ENCODE assay signal across 1 cellular context in genomic region chr1:229022595-229023350, GRCh38.
TF ChIP-seq lines count a peak whose summit lies in the region.

No MANE protein-coding gene starts in this region.

TF ChIP-seq in HepG2, 621 proteins besides CTCF, POLR2A, EP300 and RAD21 (continued from another document and continues in another):
- no peak for TF ChIP-seq CREB3 (CRISPR knock-in tag; IDR thresholded peaks at IDR 0.05)
- TF ChIP-seq ZNF710 (CRISPR knock-in tag; IDR thresholded peaks at IDR 0.05; ENCODE audit: borderline replicate concordance): peak; percentile 64; the same call in 1 of the 2 replicates
- no peak for TF ChIP-seq ZNF24 (IDR thresholded peaks at IDR 0.05)
- no peak for TF ChIP-seq ZNF230 (CRISPR knock-in tag; IDR thresholded peaks at IDR 0.05)
- TF ChIP-seq GRHL1 (CRISPR knock-in tag; conservative IDR thresholded peaks at IDR 0.05): no peak
- TF ChIP-seq ATM (IDR thresholded peaks at IDR 0.05; ENCODE audit: borderline replicate concordance): no peak
- TF ChIP-seq MAFK (conservative IDR thresholded peaks at IDR 0.05 in 1 of 2, IDR thresholded peaks at IDR 0.05 in 1 of 2; ENCODE audit: low read length in 2 of 2): no peak
- no peak for TF ChIP-seq RFX3 (CRISPR knock-in tag; IDR thresholded peaks at IDR 0.05)
- TF ChIP-seq SETDB1 (CRISPR knock-in tag; IDR thresholded peaks at IDR 0.05; ENCODE audit: borderline replicate concordance): no peak
- TF ChIP-seq ZBTB1 (CRISPR knock-in tag; IDR thresholded peaks at IDR 0.05; ENCODE audit: borderline replicate concordance): no peak
- TF ChIP-seq HOXA3 (CRISPR knock-in tag; IDR thresholded peaks at IDR 0.05): peak; percentile 48; the same call in 1 of the 2 replicates
- no peak for TF ChIP-seq REXO4 (CRISPR knock-in tag; IDR thresholded peaks at IDR 0.05; ENCODE audit: borderline replicate concordance)
- TF ChIP-seq ZNF329 (CRISPR knock-in tag; IDR thresholded peaks at IDR 0.05; ENCODE audit: low read depth): no peak
- 0 out of 2 replicates have a peak, but pooled peaks have one; percentile 24 for TF ChIP-seq ZNF335 (CRISPR knock-in tag; IDR thresholded peaks at IDR 0.05)
- no peak for TF ChIP-seq GLI4 (CRISPR knock-in tag; IDR thresholded peaks at IDR 0.05; ENCODE audit: borderline replicate concordance)
- no peak for TF ChIP-seq MLXIP (CRISPR knock-in tag; IDR thresholded peaks at IDR 0.05; ENCODE audit: borderline replicate concordance)
- TF ChIP-seq POGK (CRISPR knock-in tag; conservative IDR thresholded peaks at IDR 0.05): no peak
- TF ChIP-seq ELF3 (CRISPR knock-in tag; IDR thresholded peaks at IDR 0.05): 0 out of 2 replicates have a peak, but pooled peaks have one; percentile 9
- no peak for TF ChIP-seq ZNF44 (CRISPR knock-in tag; IDR thresholded peaks at IDR 0.05)
- TF ChIP-seq GLMP (CRISPR knock-in tag; IDR thresholded peaks at IDR 0.05; ENCODE audit: borderline replicate concordance): no peak
- no peak for TF ChIP-seq ZNF407 (CRISPR knock-in tag; IDR thresholded peaks at IDR 0.05; ENCODE audit: not compliant biosample characterization)
- no peak for TF ChIP-seq ZNF550 (CRISPR knock-in tag; IDR thresholded peaks at IDR 0.05; ENCODE audit: borderline replicate concordance)
- TF ChIP-seq GABPA (IDR thresholded peaks at IDR 0.05; ENCODE audit: low read depth, low read length): no peak
- TF ChIP-seq GABPA (CRISPR knock-in tag; IDR thresholded peaks at IDR 0.05; ENCODE audit: low read depth): no peak
- TF ChIP-seq ZNF772 (CRISPR knock-in tag; IDR thresholded peaks at IDR 0.05): 0 out of 2 replicates have a peak, but pooled peaks have one; percentile 35
- TF ChIP-seq NFKB2 (CRISPR knock-in tag; IDR thresholded peaks at IDR 0.05; ENCODE audit: borderline replicate concordance): no peak
- TF ChIP-seq ZNF263 (CRISPR knock-in tag; IDR thresholded peaks at IDR 0.05): peak; percentile 93
- TF ChIP-seq TOE1 (CRISPR knock-in tag; IDR thresholded peaks at IDR 0.05): no peak
- no peak for TF ChIP-seq NFIB (CRISPR knock-in tag; IDR thresholded peaks at IDR 0.05; ENCODE audit: borderline replicate concordance)
- TF ChIP-seq MXI1 (IDR thresholded peaks at IDR 0.05; ENCODE audit: borderline replicate concordance, low read depth, low read length): no peak
- no peak for TF ChIP-seq ZNF83 (CRISPR knock-in tag; IDR thresholded peaks at IDR 0.05; ENCODE audit: borderline replicate concordance)
- peak; percentile 60; the same call in 1 of the 2 replicates for TF ChIP-seq RXRB (CRISPR knock-in tag; IDR thresholded peaks at IDR 0.05; ENCODE audit: borderline replicate concordance)
- no peak for TF ChIP-seq ZNF672 (CRISPR knock-in tag; IDR thresholded peaks at IDR 0.05)
- no peak for TF ChIP-seq ZNF639 (CRISPR knock-in tag; conservative IDR thresholded peaks at IDR 0.05)
- TF ChIP-seq PHF8 (CRISPR knock-in tag; IDR thresholded peaks at IDR 0.05): no peak
- peak; percentile 28 for TF ChIP-seq FOSL2 (CRISPR knock-in tag; IDR thresholded peaks at IDR 0.05)
- TF ChIP-seq ZNF292 (CRISPR knock-in tag; IDR thresholded peaks at IDR 0.05; ENCODE audit: borderline replicate concordance, low read depth): peak; percentile 72; the same call in 1 of the 2 replicates
- 0 out of 2 replicates have a peak, but pooled peaks have one; percentile 44 for TF ChIP-seq RXRA (CRISPR knock-in tag; IDR thresholded peaks at IDR 0.05)
- no peak for TF ChIP-seq RAD51 (IDR thresholded peaks at IDR 0.05; ENCODE audit: borderline replicate concordance)
- TF ChIP-seq MED1 (CRISPR knock-in tag; IDR thresholded peaks at IDR 0.05): peak; percentile 55
- TF ChIP-seq MYC (CRISPR knock-in tag; IDR thresholded peaks at IDR 0.05; ENCODE audit: borderline replicate concordance): peak; percentile 67; the same call in 1 of the 2 replicates
- no peak for TF ChIP-seq ZFP36L2 (CRISPR knock-in tag; IDR thresholded peaks at IDR 0.05)
